ENCODE assay signal across 11 cellular contexts in genomic region chr6:53986721-53987526, GRCh38.
DNase-seq lines count a peak whose midpoint lies in the region; ATAC-seq and TF ChIP-seq lines count a peak whose summit lies in the region.
"Had no signal": no experiment of that assay in that cellular context is flagged by ENCODE, and none has a peak within 500 bp of the region (broad histone marks: within the 10 kb centered on the region; RNA-seq: fewer than 3 reads in every experiment).

No MANE protein-coding gene starts in this region.

- ATAC-seq in mucosa of descending colon (peak; percentile 20), GM19395 (IDR thresholded peaks at IDR 0.05; ENCODE audit: unreplicated experiment) (no peak), GM21367 (IDR thresholded peaks at IDR 0.05; ENCODE audit: unreplicated experiment) (no peak)

- TF ChIP-seq CTCF in endodermal cell (conservative IDR thresholded peaks at IDR 0.05) (no peak), mucosa of descending colon (IDR thresholded peaks at IDR 0.05) (no peak), GM20000 (IDR thresholded peaks at IDR 0.05; ENCODE audit: extremely low read depth, missing control alignments) (no peak)

- WGBS in endodermal cell (ENCODE audit: insufficient coverage in 1 of 2, insufficient read length in 1 of 2), 2 experiments, result 79 to 84% methylated on average over 6 to 10 of the region's 10 CpGs

- no peak overlapping the region for H3K9ac ChIP-seq in endodermal cell (ENCODE audit: extremely low read depth, low read length, poor library complexity, severe bottlenecking)

- H3K27me3 Mint-ChIP-seq in endodermal cell (ENCODE audit: insufficient read depth), result no peaks in the 10 kb centered on the region

- H3K27ac Mint-ChIP-seq in endodermal cell, result no peak overlapping the region
- H3K27ac Mint-ChIP-seq: CD14-positive monocyte had no signal

- peak; percentile 71 for DNase-seq in DMS 273 (lab: John Stamatoyannopoulos, UW; ENCODE audit: unreplicated experiment)
- peak; percentile 73 for DNase-seq in NCI-H446 treated with DMSO at 0.1 percent for 48 hours (lab: John Stamatoyannopoulos, UW)
- DNase-seq in endodermal cell, result no peak
- DNase-seq in mucosa of descending colon, result peak in 1 of 3 donors; percentile 7
- DNase-seq in NCI-H2107 (lab: John Stamatoyannopoulos, UW), result no peak
- no peak for DNase-seq in GM20000 (ENCODE audit: low spot score)
- DNase-seq: activated naive CD4-positive, alpha-beta T cell treated with Interleukin-2 at 50 U/mL for 16 hours had no signal

- H3K36me3 ChIP-seq in endodermal cell (ENCODE audit: control insufficient read depth, insufficient read depth, low read length) (no peaks in the 10 kb centered on the region), mucosa of descending colon (ENCODE audit: low read depth) (no peaks in the 10 kb centered on the region)

- H3K9me3 ChIP-seq in endodermal cell (ENCODE audit: control insufficient read depth, low read length), result no peaks in the 10 kb centered on the region
- no peaks in the 10 kb centered on the region for H3K9me3 ChIP-seq in mucosa of descending colon

- H3K27me3 ChIP-seq in endodermal cell (ENCODE audit: control insufficient read depth, insufficient read depth, low read length, poor library complexity, severe bottlenecking), result no peaks in the 10 kb centered on the region

- intact Hi-C loops in mucosa of descending colon (cut with DNase I, micrococcal nuclease), result loop anchor here (5.0 to 10.0 kb wide), 2 partner anchors 280 to 1258 kb away; no protein-coding TSS in a partner anchor

- H3K4me1 Mint-ChIP-seq in endodermal cell, result peaks cover 18% of the 10 kb centered on the region
- H3K4me1 Mint-ChIP-seq: CD14-positive monocyte had no signal

- H3K4me1 ChIP-seq in endodermal cell (ENCODE audit: control insufficient read depth, insufficient read depth, low read length), result no peaks in the 10 kb centered on the region
- no peaks in the 10 kb centered on the region for H3K4me1 ChIP-seq in mucosa of descending colon (ENCODE audit: low read depth)

- H3K4me3 ChIP-seq in endodermal cell (ENCODE audit: low read length), result no peak overlapping the region
- H3K4me3 ChIP-seq in mucosa of descending colon, result no peak overlapping the region

- H3K27ac ChIP-seq in endodermal cell (ENCODE audit: low read depth, low read length), result peak overlapping the region; percentile 19
- H3K27ac ChIP-seq: epithelial cell of prostate had no signal

- H3K36me3 Mint-ChIP-seq in endodermal cell (ENCODE audit: low read depth), result no peaks in the 10 kb centered on the region
- H3K36me3 Mint-ChIP-seq: CD14-positive monocyte had no signal

- H3K9me3 Mint-ChIP-seq in endodermal cell, result no peaks in the 10 kb centered on the region

- no peak overlapping the region for H3K4me3 Mint-ChIP-seq in endodermal cell
- H3K4me3 Mint-ChIP-seq: CD14-positive monocyte had no signal

Comparison
In these comparisons a context has a peak if more than half of its experiments do, and no peak if none do; other contexts are left out.
1. DNase-seq: peak in DMS 273 (single experiment) and NCI-H446 treated with DMSO at 0.1 percent for 48 hours (single experiment); none in endodermal cell (single experiment), NCI-H2107 (single experiment) and GM20000 (single experiment).